ENCODE assay signal across 12 cellular contexts in the genomic region with DNA sequence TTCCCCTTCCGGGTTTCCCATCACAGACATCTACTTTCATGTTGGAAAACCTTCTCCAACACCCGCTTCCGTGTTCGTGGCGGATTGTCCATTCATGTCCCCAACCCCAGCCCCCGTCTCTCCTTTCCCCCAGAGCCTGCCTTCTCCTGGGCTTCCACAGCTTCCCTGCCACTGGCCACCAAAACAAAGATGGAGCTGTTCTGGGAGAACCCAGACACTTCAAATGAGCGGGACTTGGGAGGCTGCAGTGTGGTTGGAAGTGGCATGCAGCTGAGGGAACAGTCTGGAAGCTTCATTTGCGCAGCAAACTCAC. TPM values are rescaled to one million over a fixed set of nuclear protein-coding genes. Genes with fewer than 3 reads are reported as not detected.
DNase-seq lines count a peak whose midpoint lies in the region; ATAC-seq lines count a peak whose summit lies in the region.
"Had no signal": no experiment of that assay in that cellular context is flagged by ENCODE, and none has a peak within 500 bp of the region (broad histone marks: within the 10 kb centered on the region; RNA-seq: fewer than 3 reads in every experiment).

No MANE protein-coding gene starts in this region.

- H3K9me2 ChIP-seq in GM23248 (ENCODE audit: insufficient read depth): no peaks in the 10 kb centered on the region

- no peak overlapping the region for H2AFZ ChIP-seq in GM23248

- peak overlapping the region; percentile 88 for H3K4me3 ChIP-seq in mononuclear cell (ENCODE audit: low read length)
- H3K4me3 ChIP-seq in GM23248: no peak overlapping the region

- ATAC-seq in HG03135 (IDR thresholded peaks at IDR 0.05; ENCODE audit: unreplicated experiment): no peak
- no peak for ATAC-seq in esophagus mucosa

- H3K9me3 ChIP-seq in mononuclear cell (ENCODE audit: low read depth, low read length) (no peaks in the 10 kb centered on the region), GM23248 (ENCODE audit: low read depth) (no peaks in the 10 kb centered on the region)

- peaks cover 16% of the 10 kb centered on the region for H3K27me3 Mint-ChIP-seq in activated CD4-positive, alpha-beta T cell treated with anti-CD3 and anti-CD28 coated beads, Interleukin-2, amount 10 ng/mL, durations not matched to agents 7 days and 5 days
- peaks cover 11% of the 10 kb centered on the region for H3K27me3 Mint-ChIP-seq in activated T-helper 2 cell treated with anti-CD3 and anti-CD28 coated beads, Interferon-gamma antibody, Interleukin-2, Interleukin-4, amounts not matched to agents 10 μg/mL and 5 μg/mL and 100 μg/mL, durations not matched to agents 14 hours and 24 hours and 36 hours (ENCODE audit: low read depth)

- peaks cover 67% of the 10 kb centered on the region for H3K4me1 Mint-ChIP-seq in activated CD4-positive, alpha-beta T cell treated with anti-CD3 and anti-CD28 coated beads, Interleukin-2, amount 10 ng/mL, durations not matched to agents 7 days and 5 days
- H3K4me1 Mint-ChIP-seq in activated T-helper 2 cell treated with anti-CD3 and anti-CD28 coated beads, Interferon-gamma antibody, Interleukin-2, Interleukin-4, amounts not matched to agents 10 μg/mL and 5 μg/mL and 100 μg/mL, durations not matched to agents 14 hours and 24 hours and 36 hours (ENCODE audit: low read depth): peaks cover 52% of the 10 kb centered on the region

- no peaks in the 10 kb centered on the region for H4K20me1 ChIP-seq in GM23248 (ENCODE audit: insufficient read depth)

- no peak overlapping the region for H3K9ac ChIP-seq in GM23248

- no peak overlapping the region for H3K4me2 ChIP-seq in GM23248 (ENCODE audit: unreplicated experiment)

- CTCF ChIA-PET in activated CD4-positive, alpha-beta T cell treated with anti-CD3 and anti-CD28 coated beads, Interleukin-2, amount 10 ng/mL, durations not matched to agents 7 days and 5 days (lab: Charles Lee): interaction anchor here (0.9 to 2.1 kb wide), 5 partner anchors 9 to 260 kb away, joined by 3 to 8 read pairs (median 5); no protein-coding TSS in a partner anchor

- no peak for DNase-seq in activated CD4-positive, alpha-beta T cell treated with anti-CD3 and anti-CD28 coated beads, Interleukin-2, amount 10 ng/mL, durations not matched to agents 7 days and 5 days
- DNase-seq in activated CD4-positive, alpha-beta T cell treated with anti-CD3 and anti-CD28 coated beads, Interleukin-2, amount 50 U/mL, for 48 hours: no peak
- DNase-seq in activated T-helper 2 cell treated with anti-CD3 and anti-CD28 coated beads, Interferon-gamma antibody, Interleukin-2, Interleukin-4, amounts not matched to agents 10 μg/mL and 5 μg/mL and 100 μg/mL, durations not matched to agents 14 hours and 24 hours and 36 hours (ENCODE audit: low spot score): no peak
- no peak for DNase-seq in GM23248
- DNase-seq: central memory CD4-positive, alpha-beta T cell; SHP77 treated with DMSO at 0.1 percent for 48 hours had no signal

- no peaks in the 10 kb centered on the region for H3K27me3 ChIP-seq in mononuclear cell (ENCODE audit: insufficient read depth, low read length)
- no peaks in the 10 kb centered on the region for H3K27me3 ChIP-seq in GM23248 (replicated peaks; ENCODE audit: insufficient read depth)

- intact Hi-C loops in activated T-helper 2 cell treated with anti-CD3 and anti-CD28 coated beads, Interferon-gamma antibody, Interleukin-2, Interleukin-4, amounts not matched to agents 10 μg/mL and 5 μg/mL and 100 μg/mL, durations not matched to agents 14 hours and 24 hours and 36 hours (cut with micrococcal nuclease): loop anchor here (5.0 to 10.0 kb wide), 2 partner anchors 180 to 202 kb away; a partner anchor contains a TSS

- H3F3A ChIP-seq in GM23248 (ENCODE audit: insufficient read depth): peaks cover 30% of the 10 kb centered on the region

- no peaks in the 10 kb centered on the region for H3K9me3 Mint-ChIP-seq in activated CD4-positive, alpha-beta T cell treated with anti-CD3 and anti-CD28 coated beads, Interleukin-2, amount 10 ng/mL, durations not matched to agents 7 days and 5 days
- H3K9me3 Mint-ChIP-seq in activated T-helper 2 cell treated with anti-CD3 and anti-CD28 coated beads, Interferon-gamma antibody, Interleukin-2, Interleukin-4, amounts not matched to agents 10 μg/mL and 5 μg/mL and 100 μg/mL, durations not matched to agents 14 hours and 24 hours and 36 hours: no peaks in the 10 kb centered on the region

- peak overlapping the region; percentile 90 for H3K4me3 Mint-ChIP-seq in activated CD4-positive, alpha-beta T cell treated with anti-CD3 and anti-CD28 coated beads, Interleukin-2, amount 10 ng/mL, durations not matched to agents 7 days and 5 days
- H3K4me3 Mint-ChIP-seq in activated T-helper 2 cell treated with anti-CD3 and anti-CD28 coated beads, Interferon-gamma antibody, Interleukin-2, Interleukin-4, amounts not matched to agents 10 μg/mL and 5 μg/mL and 100 μg/mL, durations not matched to agents 14 hours and 24 hours and 36 hours (ENCODE audit: low read depth): peak overlapping the region; percentile 94

- no peaks in the 10 kb centered on the region for H3K36me3 ChIP-seq in GM23248 (ENCODE audit: low read depth)

- POLR2A ChIA-PET in activated CD4-positive, alpha-beta T cell treated with anti-CD3 and anti-CD28 coated beads, Interleukin-2, amount 10 ng/mL, durations not matched to agents 7 days and 5 days (lab: Charles Lee): no interaction called here

- 95% methylated on average over 6 to 8 of the region's 8 CpGs for WGBS in GM23248 (ENCODE audit: low coverage in 1 of 2, low lambda C conversion rate in 2 of 2, missing lambda C conversion rate in 2 of 2), 2 experiments

- peak overlapping the region; percentile 30 for H3K27ac ChIP-seq in temporal lobe (ENCODE audit: low read depth, low read length)
- no peak overlapping the region for H3K27ac ChIP-seq in GM23248

- H3K36me3 Mint-ChIP-seq in activated CD4-positive, alpha-beta T cell treated with anti-CD3 and anti-CD28 coated beads, Interleukin-2, amount 10 ng/mL, durations not matched to agents 7 days and 5 days (ENCODE audit: low read depth): peaks cover 28% of the 10 kb centered on the region
- H3K36me3 Mint-ChIP-seq in activated T-helper 2 cell treated with anti-CD3 and anti-CD28 coated beads, Interferon-gamma antibody, Interleukin-2, Interleukin-4, amounts not matched to agents 10 μg/mL and 5 μg/mL and 100 μg/mL, durations not matched to agents 14 hours and 24 hours and 36 hours (ENCODE audit: low read depth): peaks cover 57% of the 10 kb centered on the region

- in situ Hi-C loops in GM23248 (cut with MboI): no loop called here

- no peak overlapping the region for H3K27ac Mint-ChIP-seq in activated CD4-positive, alpha-beta T cell treated with anti-CD3 and anti-CD28 coated beads, Interleukin-2, amount 10 ng/mL, durations not matched to agents 7 days and 5 days
- peak overlapping the region; percentile 80 for H3K27ac Mint-ChIP-seq in activated T-helper 2 cell treated with anti-CD3 and anti-CD28 coated beads, Interferon-gamma antibody, Interleukin-2, Interleukin-4, amounts not matched to agents 10 μg/mL and 5 μg/mL and 100 μg/mL, durations not matched to agents 14 hours and 24 hours and 36 hours

- H3K4me1 ChIP-seq in mononuclear cell (ENCODE audit: insufficient read depth, low read length): peaks cover 71% of the 10 kb centered on the region
- peaks cover 32% of the 10 kb centered on the region for H3K4me1 ChIP-seq in GM23248 (ENCODE audit: insufficient read depth)

- peaks cover 61% of the 10 kb centered on the region for H3K79me2 ChIP-seq in GM23248 (ENCODE audit: insufficient read depth)

RNA-seq across cellular contexts. Expression of a gene that starts 2.8 kb away (rescaled TPM):
- 10 to 100 TPM; 67.6 to 69.5 TPM for total RNA-seq in activated CD4-positive, alpha-beta T cell treated with anti-CD3 and anti-CD28 coated beads, Interleukin-2, amount 10 ng/mL, durations not matched to agents 7 days and 5 days
- total RNA-seq in activated T-helper 2 cell treated with anti-CD3 and anti-CD28 coated beads, Interferon-gamma antibody, Interleukin-2, Interleukin-4, amounts not matched to agents 10 μg/mL and 5 μg/mL and 100 μg/mL, durations not matched to agents 14 hours and 24 hours and 36 hours: 82.4 and 85.2 TPM in 2 replicates
- total RNA-seq in mononuclear cell (201 TPM), temporal lobe (7.9 TPM), esophagus mucosa (38.3 TPM)
- 49.9 and 56.3 TPM in 2 replicates for total RNA-seq in GM23248 (2014; rRNA removed; shearing (Covaris generic))
- 53.1 and 56.1 TPM in 2 replicates for polyA plus RNA-seq in GM23248 (2016; fragmentation: Nextera tagmentation; extraction: Ambion mirVana)

RNA-seq across cellular contexts. Expression of a gene that starts 25.8 kb away (rescaled TPM):
- under 1 TPM; 0.08 to 0.30 TPM for total RNA-seq in activated CD4-positive, alpha-beta T cell treated with anti-CD3 and anti-CD28 coated beads, Interleukin-2, amount 10 ng/mL, durations not matched to agents 7 days and 5 days
- 0.34 and 0.64 TPM in 2 replicates for total RNA-seq in activated T-helper 2 cell treated with anti-CD3 and anti-CD28 coated beads, Interferon-gamma antibody, Interleukin-2, Interleukin-4, amounts not matched to agents 10 μg/mL and 5 μg/mL and 100 μg/mL, durations not matched to agents 14 hours and 24 hours and 36 hours
- 0.84 TPM for total RNA-seq in mononuclear cell
- total RNA-seq in temporal lobe: not detected
- not detected in 2 replicates for total RNA-seq in GM23248 (2014; rRNA removed; shearing (Covaris generic))
- not detected in 2 replicates for polyA plus RNA-seq in GM23248 (2016; fragmentation: Nextera tagmentation; extraction: Ambion mirVana)
- total RNA-seq in esophagus mucosa: not detected
- total RNA-seq: activated CD8-positive, alpha-beta memory T cell treated with anti-CD3 and anti-CD28 coated beads for 36 hours; glomerular endothelial cell had no signal

RNA-seq across cellular contexts. Expression of a gene that starts 44.1 kb away (rescaled TPM):
- not detected for total RNA-seq in activated CD4-positive, alpha-beta T cell treated with anti-CD3 and anti-CD28 coated beads, Interleukin-2, amount 10 ng/mL, durations not matched to agents 7 days and 5 days
- total RNA-seq in activated T-helper 2 cell treated with anti-CD3 and anti-CD28 coated beads, Interferon-gamma antibody, Interleukin-2, Interleukin-4, amounts not matched to agents 10 μg/mL and 5 μg/mL and 100 μg/mL, durations not matched to agents 14 hours and 24 hours and 36 hours: not detected in 2 replicates
- total RNA-seq in mononuclear cell: not detected
- total RNA-seq in temporal lobe: not detected
- total RNA-seq in GM23248 (2014; rRNA removed; shearing (Covaris generic)): not detected in 2 replicates
- polyA plus RNA-seq in GM23248 (2016; fragmentation: Nextera tagmentation; extraction: Ambion mirVana): not detected in 2 replicates
- total RNA-seq in esophagus mucosa: 0.36 TPM
- total RNA-seq: activated CD8-positive, alpha-beta memory T cell treated with anti-CD3 and anti-CD28 coated beads for 36 hours; glomerular endothelial cell had no signal
